Comparison of ENCODE assay signal across 16 cellular contexts in genomic region chr1:225825606-225826005, GRCh38. TPM values are rescaled to one million over a fixed set of nuclear protein-coding genes. Genes with fewer than 3 reads are reported as not detected.
DNase-seq lines count a peak whose midpoint lies in the region; ATAC-seq, FAIRE-seq and TF ChIP-seq lines count a peak whose summit lies in the region.
"Had no signal": no experiment of that assay in that cellular context is flagged by ENCODE, and none has a peak within 500 bp of the region (broad histone marks: within the 10 kb centered on the region; RNA-seq: fewer than 3 reads in every experiment).

No MANE protein-coding gene starts in this region.

- H3K4me2 ChIP-seq in H1 (ENCODE audit: insufficient read depth in 1 of 2, low read depth in 2 of 2, low read length in 2 of 2): no peak overlapping the region
- H3K4me2 ChIP-seq in osteoblast (ENCODE audit: insufficient read depth, low read length): peak overlapping the region; percentile 34
- H3K4me2 ChIP-seq: KMS-11 had no signal

- H4K91ac ChIP-seq in H1 (replicated peaks; ENCODE audit: insufficient read length, low read length): no peak overlapping the region

- peaks cover 0 to 7% (median 0%) of the 10 kb centered on the region in 4 experiments; a peak in 2 of 8 replicates for H3K36me3 ChIP-seq in H1 (ENCODE audit: control insufficient read depth in 2 of 4, insufficient read depth in 4 of 4, low read length in 3 of 4)
- no peaks in the 10 kb centered on the region for H3K36me3 ChIP-seq in osteoblast (ENCODE audit: insufficient read depth, low read length)

- intact Hi-C loops in activated T-helper 2 cell treated with anti-CD3 and anti-CD28 coated beads, Interferon-gamma antibody, Interleukin-2, Interleukin-4, amounts not matched to agents 10 μg/mL and 5 μg/mL and 100 μg/mL, durations not matched to agents 14 hours and 24 hours and 36 hours (cut with micrococcal nuclease): no loop called here

- H3K56ac ChIP-seq in H1 (replicated peaks; ENCODE audit: insufficient read length, low read depth, low read length): no peak overlapping the region

- TF ChIP-seq POLR2A in H1 (IDR thresholded peaks at IDR 0.05; ENCODE audit: control extremely low read depth in 1 of 2, low read depth in 2 of 2, low read length in 2 of 2): no peak

- no peaks in the 10 kb centered on the region for H3K9me3 Mint-ChIP-seq in activated T-helper 2 cell treated with anti-CD3 and anti-CD28 coated beads, Interferon-gamma antibody, Interleukin-2, Interleukin-4, amounts not matched to agents 10 μg/mL and 5 μg/mL and 100 μg/mL, durations not matched to agents 14 hours and 24 hours and 36 hours

- H3K27ac Mint-ChIP-seq in activated T-helper 2 cell treated with anti-CD3 and anti-CD28 coated beads, Interferon-gamma antibody, Interleukin-2, Interleukin-4, amounts not matched to agents 10 μg/mL and 5 μg/mL and 100 μg/mL, durations not matched to agents 14 hours and 24 hours and 36 hours: no peak overlapping the region
- H3K27ac Mint-ChIP-seq: B cell had no signal

- POLR2A ChIA-PET in H1 (lab: Charles Lee; ENCODE audit: partially characterized antibody): interaction anchor here (1.0 to 3.3 kb wide), 7 partner anchors 8 to 236 kb away, joined by 3 to 15 read pairs (median 4); no protein-coding TSS in a partner anchor

- H3K18ac ChIP-seq in H1 (ENCODE audit: extremely low read depth, low read length): no peak overlapping the region

- H2BK120ac ChIP-seq in H1 (replicated peaks; ENCODE audit: low read depth, low read length): no peak overlapping the region

- no peaks in the 10 kb centered on the region for H3K23me2 ChIP-seq in H1 (ENCODE audit: low read depth, low read length)

- no peak for ATAC-seq in GM21447 (IDR thresholded peaks at IDR 0.05; ENCODE audit: unreplicated experiment)

- peaks cover 9% of the 10 kb centered on the region; the same call in 1 of the 2 replicates for H3K79me1 ChIP-seq in H1 (ENCODE audit: low read depth, low read length)

- no peak overlapping the region for H3K14ac ChIP-seq in H1 (ENCODE audit: insufficient read length)

- H3K23ac ChIP-seq in H1 (ENCODE audit: insufficient read length): no peak overlapping the region

- peaks cover 1% of the 10 kb centered on the region for H3K27me3 Mint-ChIP-seq in activated T-helper 2 cell treated with anti-CD3 and anti-CD28 coated beads, Interferon-gamma antibody, Interleukin-2, Interleukin-4, amounts not matched to agents 10 μg/mL and 5 μg/mL and 100 μg/mL, durations not matched to agents 14 hours and 24 hours and 36 hours (ENCODE audit: low read depth)
- H3K27me3 Mint-ChIP-seq: B cell had no signal

- no peak overlapping the region for H3K27ac ChIP-seq in H1 (ENCODE audit: low read depth, low read length)
- H3K27ac ChIP-seq in osteoblast (ENCODE audit: low read depth, low read length): no peak overlapping the region
- H3K27ac ChIP-seq: KMS-11 had no signal

- H3K4me1 Mint-ChIP-seq in activated T-helper 2 cell treated with anti-CD3 and anti-CD28 coated beads, Interferon-gamma antibody, Interleukin-2, Interleukin-4, amounts not matched to agents 10 μg/mL and 5 μg/mL and 100 μg/mL, durations not matched to agents 14 hours and 24 hours and 36 hours (ENCODE audit: low read depth): no peaks in the 10 kb centered on the region
- H3K4me1 Mint-ChIP-seq: B cell had no signal

- H2BK5ac ChIP-seq in H1 (ENCODE audit: low read depth, low read length): peak overlapping the region; percentile 46; the same call in 1 of the 2 replicates

- no peaks in the 10 kb centered on the region for H3K36me3 Mint-ChIP-seq in activated T-helper 2 cell treated with anti-CD3 and anti-CD28 coated beads, Interferon-gamma antibody, Interleukin-2, Interleukin-4, amounts not matched to agents 10 μg/mL and 5 μg/mL and 100 μg/mL, durations not matched to agents 14 hours and 24 hours and 36 hours (ENCODE audit: low read depth)

- FAIRE-seq in H1 (lab: Jason Lieb, UNC): no peak
- FAIRE-seq: frontal cortex, G401.6 had no signal

- no peaks in the 10 kb centered on the region for H3K9me3 ChIP-seq in H1 (ENCODE audit: insufficient read depth in 2 of 2, low read depth in 1 of 2, low read length in 1 of 2)
- no peaks in the 10 kb centered on the region for H3K9me3 ChIP-seq in osteoblast (ENCODE audit: low read depth, low read length)

- no peak overlapping the region for H3K4me3 Mint-ChIP-seq in activated T-helper 2 cell treated with anti-CD3 and anti-CD28 coated beads, Interferon-gamma antibody, Interleukin-2, Interleukin-4, amounts not matched to agents 10 μg/mL and 5 μg/mL and 100 μg/mL, durations not matched to agents 14 hours and 24 hours and 36 hours (ENCODE audit: low read depth)
- H3K4me3 Mint-ChIP-seq: B cell had no signal

- 78% methylated on average over 7 of the region's 7 CpGs; no CpG with 5 or more reads in 1 of the 2 experiments for WGBS in H1 (ENCODE audit: extremely low coverage in 1 of 2, insufficient coverage in 1 of 2, insufficient read length in 1 of 2, insufficient replicate concordance in 2 of 2, low coverage in 1 of 2, low lambda C conversion rate in 2 of 2, missing lambda C conversion rate in 1 of 2), 2 experiments

- no peak overlapping the region for H4K8ac ChIP-seq in H1 (ENCODE audit: extremely low read depth, insufficient read depth, low read length)

- peak; percentile 78 for DNase-seq in COLO668 (lab: John Stamatoyannopoulos, UW; ENCODE audit: unreplicated experiment)
- peak; percentile 66 for DNase-seq in NCI-H2107 treated with DMSO at 0.1 percent for 48 hours (lab: John Stamatoyannopoulos, UW; ENCODE audit: unreplicated experiment)
- DNase-seq in H1 (ENCODE audit: low read depth in 1 of 2, low spot score in 2 of 2): no peak
- peak; percentile 70 for DNase-seq in osteoblast (ENCODE audit: insufficient read length, low spot score, missing footprints)
- DNase-seq in superior temporal gyrus (ENCODE audit: extremely low spot score): no peak
- no peak for DNase-seq in activated CD4-positive, alpha-beta T cell treated with anti-CD3 and anti-CD28 coated beads, Interleukin-2, amount 50 U/mL, for 48 hours
- no peak for DNase-seq in activated T-helper 2 cell treated with anti-CD3 and anti-CD28 coated beads, Interferon-gamma antibody, Interleukin-2, Interleukin-4, amounts not matched to agents 10 μg/mL and 5 μg/mL and 100 μg/mL, durations not matched to agents 14 hours and 24 hours and 36 hours (ENCODE audit: low spot score)
- DNase-seq: left colon; NCI-H2227 treated with DMSO at 0.1 percent for 48 hours; stimulated activated CD4-positive, alpha-beta T cell treated with anti-CD3 and anti-CD28 coated beads, Interleukin-4, amount 100 ng/mL, for 24 hours; stimulated activated naive CD4-positive, alpha-beta T cell had no signal

- peaks cover 6 to 17% (median 11%) of the 10 kb centered on the region in 4 experiments; a peak in 6 of 7 replicates for H3K4me1 ChIP-seq in H1 (replicated peaks in 1 of 4; ENCODE audit: control insufficient read depth in 3 of 4, insufficient read depth in 4 of 4, low read length in 3 of 4)
- peaks cover 11% of the 10 kb centered on the region for H3K4me1 ChIP-seq in osteoblast (ENCODE audit: insufficient read depth, low read length)

- TF ChIP-seq CTCF in H1 (IDR thresholded peaks at IDR 0.05; ENCODE audit: control extremely low read depth in 1 of 3, insufficient read depth in 1 of 3, low read depth in 1 of 3, low read length in 3 of 3): no peak
- no peak for TF ChIP-seq CTCF in osteoblast (IDR thresholded peaks at IDR 0.05; ENCODE audit: extremely low read depth, low read depth, low read length)

- peaks cover 0 to 4% of the 10 kb centered on the region in 2 experiments; a peak in 1 of 4 replicates for H3K79me2 ChIP-seq in H1 (ENCODE audit: control insufficient read depth in 1 of 2, insufficient read depth in 2 of 2, low read length in 2 of 2)
- H3K79me2 ChIP-seq in osteoblast (ENCODE audit: insufficient read depth, low read length): no peaks in the 10 kb centered on the region

- CTCF ChIA-PET in H1 (lab: Charles Lee; ENCODE audit: partially characterized antibody): interaction anchor here (0.6 to 4.7 kb wide), 15 partner anchors 8 to 352 kb away, joined by 3 to 46 read pairs (median 4); partner anchors contain the start of genes SRP9 and TMEM63A

- H2AFZ ChIP-seq in H1 (ENCODE audit: low read length) (no peak overlapping the region), osteoblast (ENCODE audit: low read length) (no peak overlapping the region)

- TF ChIP-seq EP300 in H1 (IDR thresholded peaks at IDR 0.05; ENCODE audit: borderline replicate concordance in 1 of 2, low read depth in 2 of 2, low read length in 2 of 2): no peak

- H3K9ac ChIP-seq in H1 (replicated peaks in 1 of 4; ENCODE audit: extremely low read depth in 1 of 4, low read depth in 3 of 4, low read length in 3 of 4): no peak overlapping the region
- H3K9ac ChIP-seq: KMS-11 had no signal

- H3K4me3 ChIP-seq in H1 (ENCODE audit: extremely low read depth in 1 of 4, insufficient read depth in 2 of 4, low read depth in 3 of 4, low read length in 4 of 4) (no peak overlapping the region), osteoblast (ENCODE audit: insufficient read depth, low read length) (no peak overlapping the region)

- no peak overlapping the region for H2BK12ac ChIP-seq in H1 (ENCODE audit: low read depth, low read length)

- no peak overlapping the region for H2AK5ac ChIP-seq in H1 (ENCODE audit: low read depth, low read length)

- no peaks in the 10 kb centered on the region for H3K27me3 ChIP-seq in H1 (replicated peaks in 1 of 4; ENCODE audit: control insufficient read depth in 3 of 4, extremely low read depth in 1 of 4, insufficient read depth in 3 of 4, low read length in 3 of 4)
- no peaks in the 10 kb centered on the region for H3K27me3 ChIP-seq in osteoblast (ENCODE audit: insufficient read depth, low read length)

- H4K5ac ChIP-seq in H1 (ENCODE audit: insufficient read length, low read depth, low read length): no peak overlapping the region

- H4K20me1 ChIP-seq in H1 (replicated peaks in 1 of 2; ENCODE audit: control insufficient read depth in 1 of 2, insufficient read depth in 2 of 2, low read length in 2 of 2): peaks cover 2 to 9% of the 10 kb centered on the region in 2 experiments
- H4K20me1 ChIP-seq in osteoblast (ENCODE audit: insufficient read depth, low read length): no peaks in the 10 kb centered on the region

- no peak for TF ChIP-seq RAD21 in H1 (IDR thresholded peaks at IDR 0.05 in 1 of 2, conservative IDR thresholded peaks at IDR 0.05 in 1 of 2; ENCODE audit: low read depth in 2 of 2, low read length in 2 of 2)

- no peak overlapping the region for H3K4ac ChIP-seq in H1 (replicated peaks; ENCODE audit: insufficient read length, low read depth, low read length)

- H2BK15ac ChIP-seq in H1 (ENCODE audit: low read length): peak overlapping the region; percentile 61; the same call in 1 of the 2 replicates

- H2BK20ac ChIP-seq in H1 (ENCODE audit: low read length): no peak overlapping the region

RNA-seq across cellular contexts. Expression of gene EPHX1, which starts 15.7 kb away (rescaled TPM):
- total RNA-seq in H1 (2021; fragmentation: NEBNext Ultra II Directional; extraction: Animal tissue kit (Norgen Biotek cat#: 25700)): 79.1 and 80.0 TPM in 2 replicates
- 45.3 and 47.6 TPM in 2 replicates for polyA plus RNA-seq in H1 (2011; rRNA removed)
- polyA plus RNA-seq in H1 (2011; cell fraction: cytosol; rRNA removed): 23.5 TPM
- polyA plus RNA-seq in H1 (2011; cell fraction: nucleus; rRNA removed): 50.9 TPM
- polyA plus RNA-seq in H1 (2012, experiment 1 of 2): 87.4 to 98.2 TPM (median 91.4 TPM) in 4 replicates
- 157 TPM for polyA plus RNA-seq in H1 (2012, experiment 2 of 2)
- polyA plus RNA-seq in H1 (2013, experiment 1 of 2): 157 TPM
- 166 TPM for polyA plus RNA-seq in H1 (2013, experiment 2 of 2)
- polyA minus RNA-seq in H1 (2011; rRNA and poly(A)+ RNA removed): 30.1 and 31.7 TPM in 2 replicates
- polyA minus RNA-seq in H1 (2011; cell fraction: cytosol; rRNA and poly(A)+ RNA removed): 19.2 TPM
- polyA minus RNA-seq in H1 (2011; cell fraction: nucleus; rRNA and poly(A)+ RNA removed): 22.1 TPM
- total RNA-seq in osteoblast: 67.0 and 77.2 TPM in 2 replicates
- 2.2 and 2.9 TPM in 2 replicates for total RNA-seq in activated T-helper 2 cell treated with anti-CD3 and anti-CD28 coated beads, Interferon-gamma antibody, Interleukin-2, Interleukin-4, amounts not matched to agents 10 μg/mL and 5 μg/mL and 100 μg/mL, durations not matched to agents 14 hours and 24 hours and 36 hours

RNA-seq across cellular contexts. Expression of gene SRP9, which starts 48.0 kb away (rescaled TPM):
- 446 and 448 TPM in 2 replicates for total RNA-seq in H1 (2021; fragmentation: NEBNext Ultra II Directional; extraction: Animal tissue kit (Norgen Biotek cat#: 25700))
- polyA plus RNA-seq in H1 (2011; rRNA removed): 342 and 572 TPM in 2 replicates
- 639 TPM for polyA plus RNA-seq in H1 (2011; cell fraction: cytosol; rRNA removed)
- polyA plus RNA-seq in H1 (2011; cell fraction: nucleus; rRNA removed): 94.4 TPM
- 256 to 682 TPM (median 537 TPM) in 4 replicates for polyA plus RNA-seq in H1 (2012, experiment 1 of 2)
- 59.1 TPM for polyA plus RNA-seq in H1 (2012, experiment 2 of 2)
- 274 TPM for polyA plus RNA-seq in H1 (2013, experiment 1 of 2)
- 272 TPM for polyA plus RNA-seq in H1 (2013, experiment 2 of 2)
- 150 and 182 TPM in 2 replicates for polyA minus RNA-seq in H1 (2011; rRNA and poly(A)+ RNA removed)
- 259 TPM for polyA minus RNA-seq in H1 (2011; cell fraction: cytosol; rRNA and poly(A)+ RNA removed)
- 78.2 TPM for polyA minus RNA-seq in H1 (2011; cell fraction: nucleus; rRNA and poly(A)+ RNA removed)
- 174 and 178 TPM in 2 replicates for total RNA-seq in osteoblast
- total RNA-seq in activated T-helper 2 cell treated with anti-CD3 and anti-CD28 coated beads, Interferon-gamma antibody, Interleukin-2, Interleukin-4, amounts not matched to agents 10 μg/mL and 5 μg/mL and 100 μg/mL, durations not matched to agents 14 hours and 24 hours and 36 hours: 255 and 270 TPM in 2 replicates

RNA-seq across cellular contexts. Expression of gene TMEM63A, which starts 56.6 kb away (rescaled TPM):
- total RNA-seq in H1 (2021; fragmentation: NEBNext Ultra II Directional; extraction: Animal tissue kit (Norgen Biotek cat#: 25700)): 41.2 and 55.4 TPM in 2 replicates
- polyA plus RNA-seq in H1 (2011; rRNA removed): 26.1 and 38.5 TPM in 2 replicates
- polyA plus RNA-seq in H1 (2011; cell fraction: cytosol; rRNA removed): 28.6 TPM
- polyA plus RNA-seq in H1 (2011; cell fraction: nucleus; rRNA removed): 210 TPM
- 25.5 to 31.0 TPM (median 28.0 TPM) in 4 replicates for polyA plus RNA-seq in H1 (2012, experiment 1 of 2)
- 17.4 TPM for polyA plus RNA-seq in H1 (2012, experiment 2 of 2)
- polyA plus RNA-seq in H1 (2013, experiment 1 of 2): 90.4 TPM
- polyA plus RNA-seq in H1 (2013, experiment 2 of 2): 88.5 TPM
- polyA minus RNA-seq in H1 (2011; rRNA and poly(A)+ RNA removed): 42.6 and 57.5 TPM in 2 replicates
- polyA minus RNA-seq in H1 (2011; cell fraction: cytosol; rRNA and poly(A)+ RNA removed): 21.2 TPM
- 70.6 TPM for polyA minus RNA-seq in H1 (2011; cell fraction: nucleus; rRNA and poly(A)+ RNA removed)
- 23.2 and 31.5 TPM in 2 replicates for total RNA-seq in osteoblast
- total RNA-seq in activated T-helper 2 cell treated with anti-CD3 and anti-CD28 coated beads, Interferon-gamma antibody, Interleukin-2, Interleukin-4, amounts not matched to agents 10 μg/mL and 5 μg/mL and 100 μg/mL, durations not matched to agents 14 hours and 24 hours and 36 hours: 32.5 and 33.5 TPM in 2 replicates

Comparison
In these comparisons a context has a peak if more than half of its experiments do, and no peak if none do; other contexts are left out.
1. DNase-seq: peak in COLO668 (single experiment), NCI-H2107 treated with DMSO at 0.1 percent for 48 hours (single experiment) and osteoblast (single experiment); none in H1 (0 of 2), superior temporal gyrus (single experiment), activated CD4-positive, alpha-beta T cell treated with anti-CD3 and anti-CD28 coated beads, Interleukin-2, amount 50 U/mL, for 48 hours (0 of 2) and activated T-helper 2 cell treated with anti-CD3 and anti-CD28 coated beads, Interferon-gamma antibody, Interleukin-2, Interleukin-4, amounts not matched to agents 10 μg/mL and 5 μg/mL and 100 μg/mL, durations not matched to agents 14 hours and 24 hours and 36 hours (single experiment).
2. RNA of gene EPHX1, which starts 15.7 kb away (total RNA-seq): 79.1 to 80.0 TPM in H1 and 67.0 to 77.2 TPM in osteoblast; 2.2 to 2.9 TPM in activated T-helper 2 cell treated with anti-CD3 and anti-CD28 coated beads, Interferon-gamma antibody, Interleukin-2, Interleukin-4, amounts not matched to agents 10 μg/mL and 5 μg/mL and 100 μg/mL, durations not matched to agents 14 hours and 24 hours and 36 hours; every median in the first group is over 10 times any median in the second.